In the genomic region with DNA sequence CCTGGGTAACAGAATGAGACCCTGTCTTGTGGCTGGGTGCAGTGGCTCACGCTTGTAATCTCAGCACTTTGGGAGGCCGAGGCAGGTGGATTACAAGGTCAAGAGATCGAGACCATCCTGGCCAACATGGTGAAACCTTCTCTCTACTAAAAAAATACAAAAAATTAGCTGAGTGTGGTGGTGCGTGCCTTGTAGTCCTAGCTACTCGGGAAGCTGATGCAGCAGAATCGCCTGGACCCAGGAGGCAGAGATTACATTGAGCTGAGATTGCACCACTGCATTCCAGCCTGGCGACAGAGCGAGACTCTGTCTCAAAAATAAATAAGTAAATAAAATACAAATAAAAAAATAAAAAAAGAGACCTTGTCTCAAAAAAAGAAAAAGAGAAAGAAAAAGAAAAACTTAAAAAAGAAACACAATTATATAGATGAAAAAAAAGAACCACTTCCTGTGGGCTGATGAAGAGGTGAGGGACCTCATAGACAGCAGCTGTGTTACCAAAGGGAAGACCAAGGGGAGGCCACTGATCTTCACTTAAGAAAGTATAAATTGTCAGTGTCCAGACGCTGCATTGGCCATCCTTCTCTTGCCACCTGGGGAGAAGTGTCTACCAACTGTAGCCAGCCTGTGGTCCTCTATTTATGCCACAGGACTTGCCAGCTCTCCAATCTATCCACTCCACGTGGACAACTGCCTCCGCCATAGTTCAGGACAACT, we compare ENCODE assay signal across 20 cellular contexts. TPM values are rescaled to one million over a fixed set of nuclear protein-coding genes. Genes with fewer than 3 reads are reported as not detected.
DNase-seq lines count a peak whose midpoint lies in the region; FAIRE-seq and TF ChIP-seq lines count a peak whose summit lies in the region.
"Had no signal": no experiment of that assay in that cellular context is flagged by ENCODE, and none has a peak within 500 bp of the region (broad histone marks: within the 10 kb centered on the region; RNA-seq: fewer than 3 reads in every experiment).

No MANE protein-coding gene starts in this region.

- H3K9ac ChIP-seq in kidney (ENCODE audit: low read length in 2 of 2) = no peak overlapping the region

- FAIRE-seq in kidney (lab: Jason Lieb, UNC) = no peak
- FAIRE-seq: A549, D721Med, GM12892 had no signal

- H3K27ac Mint-ChIP-seq in activated naive CD4-positive, alpha-beta T cell treated with anti-CD3 and anti-CD28 coated beads, Interleukin-2, amount 10 ng/mL, durations not matched to agents 7 days and 5 days = no peak overlapping the region
- H3K27ac Mint-ChIP-seq in activated naive CD4-positive, alpha-beta T cell treated with anti-CD3 and anti-CD28 coated beads for 36 hours = no peak overlapping the region
- H3K27ac Mint-ChIP-seq in activated T-helper 2 cell treated with anti-CD3 and anti-CD28 coated beads, Interferon-gamma antibody, Interleukin-2, Interleukin-4, amounts not matched to agents 10 μg/mL and 5 μg/mL and 100 μg/mL, durations not matched to agents 14 hours and 24 hours and 36 hours = no peak overlapping the region
- no peak overlapping the region for H3K27ac Mint-ChIP-seq in type B pancreatic cell
- H3K27ac Mint-ChIP-seq: CD8-positive, alpha-beta T cell; H9 had no signal

- H3K27me3 Mint-ChIP-seq in activated naive CD4-positive, alpha-beta T cell treated with anti-CD3 and anti-CD28 coated beads, Interleukin-2, amount 10 ng/mL, durations not matched to agents 7 days and 5 days = peaks cover 8% of the 10 kb centered on the region
- H3K27me3 Mint-ChIP-seq in activated naive CD4-positive, alpha-beta T cell treated with anti-CD3 and anti-CD28 coated beads for 36 hours (ENCODE audit: low read depth) = no peaks in the 10 kb centered on the region
- peaks cover 4% of the 10 kb centered on the region for H3K27me3 Mint-ChIP-seq in activated T-helper 2 cell treated with anti-CD3 and anti-CD28 coated beads, Interferon-gamma antibody, Interleukin-2, Interleukin-4, amounts not matched to agents 10 μg/mL and 5 μg/mL and 100 μg/mL, durations not matched to agents 14 hours and 24 hours and 36 hours (ENCODE audit: low read depth)
- no peaks in the 10 kb centered on the region for H3K27me3 Mint-ChIP-seq in type B pancreatic cell

- H3K9me3 Mint-ChIP-seq in activated naive CD4-positive, alpha-beta T cell treated with anti-CD3 and anti-CD28 coated beads, Interleukin-2, amount 10 ng/mL, durations not matched to agents 7 days and 5 days = no peaks in the 10 kb centered on the region
- H3K9me3 Mint-ChIP-seq in activated naive CD4-positive, alpha-beta T cell treated with anti-CD3 and anti-CD28 coated beads for 36 hours = no peaks in the 10 kb centered on the region
- no peaks in the 10 kb centered on the region for H3K9me3 Mint-ChIP-seq in activated T-helper 2 cell treated with anti-CD3 and anti-CD28 coated beads, Interferon-gamma antibody, Interleukin-2, Interleukin-4, amounts not matched to agents 10 μg/mL and 5 μg/mL and 100 μg/mL, durations not matched to agents 14 hours and 24 hours and 36 hours
- no peaks in the 10 kb centered on the region for H3K9me3 Mint-ChIP-seq in type B pancreatic cell
- H3K9me3 Mint-ChIP-seq: CD8-positive, alpha-beta T cell had no signal

- peak; percentile 23 for DNase-seq in activated naive CD4-positive, alpha-beta T cell treated with anti-CD3 and anti-CD28 coated beads, Interleukin-2, amount 10 ng/mL, durations not matched to agents 7 days and 5 days
- DNase-seq in activated naive CD4-positive, alpha-beta T cell treated with anti-CD3 and anti-CD28 coated beads for 36 hours = no peak
- DNase-seq in activated T-helper 2 cell treated with anti-CD3 and anti-CD28 coated beads, Interferon-gamma antibody, Interleukin-2, Interleukin-4, amounts not matched to agents 10 μg/mL and 5 μg/mL and 100 μg/mL, durations not matched to agents 14 hours and 24 hours and 36 hours (ENCODE audit: low spot score) = no peak
- DNase-seq in kidney (peak; percentile 16), glomerular visceral epithelial cell (ENCODE audit: extremely low spot score) (no peak), CD1c-positive myeloid dendritic cell (ENCODE audit: extremely low spot score) (no peak), type B pancreatic cell (ENCODE audit: extremely low spot score, unreplicated experiment) (no peak)
- DNase-seq: BE2C; CD8-positive, alpha-beta T cell; COR-L47; DMS153; DMS79 treated with DMSO at 0.1 percent for 48 hours; GDM1; GOT3; H9 had no signal

- peaks cover 27% of the 10 kb centered on the region for H3K4me1 Mint-ChIP-seq in activated naive CD4-positive, alpha-beta T cell treated with anti-CD3 and anti-CD28 coated beads, Interleukin-2, amount 10 ng/mL, durations not matched to agents 7 days and 5 days
- peaks cover 16% of the 10 kb centered on the region for H3K4me1 Mint-ChIP-seq in activated naive CD4-positive, alpha-beta T cell treated with anti-CD3 and anti-CD28 coated beads for 36 hours (ENCODE audit: low read depth)
- H3K4me1 Mint-ChIP-seq in activated T-helper 2 cell treated with anti-CD3 and anti-CD28 coated beads, Interferon-gamma antibody, Interleukin-2, Interleukin-4, amounts not matched to agents 10 μg/mL and 5 μg/mL and 100 μg/mL, durations not matched to agents 14 hours and 24 hours and 36 hours (ENCODE audit: low read depth) = peaks cover 22% of the 10 kb centered on the region
- no peaks in the 10 kb centered on the region for H3K4me1 Mint-ChIP-seq in type B pancreatic cell (ENCODE audit: unreplicated experiment)

- no peak for TF ChIP-seq CTCF in kidney (IDR thresholded peaks at IDR 0.05; ENCODE audit: borderline replicate concordance, extremely low read depth, insufficient read depth)
- no peak for TF ChIP-seq CTCF in type B pancreatic cell (conservative IDR thresholded peaks at IDR 0.05)

- no peak overlapping the region for H3K4me3 ChIP-seq in kidney (ENCODE audit: low read length in 2 of 2)
- H3K4me3 ChIP-seq: A549 had no signal

- no peaks in the 10 kb centered on the region for H3K36me3 ChIP-seq in KOPT-K1 (ENCODE audit: insufficient read depth, low read length)
- no peaks in the 10 kb centered on the region for H3K36me3 ChIP-seq in kidney (ENCODE audit: control insufficient read depth in 1 of 2, insufficient read depth in 2 of 2, low read length in 2 of 2)
- H3K36me3 ChIP-seq: BE2C had no signal

- intact Hi-C loops in activated naive CD4-positive, alpha-beta T cell treated with anti-CD3 and anti-CD28 coated beads for 36 hours (cut with micrococcal nuclease) = no loop called here
- intact Hi-C loops in activated T-helper 2 cell treated with anti-CD3 and anti-CD28 coated beads, Interferon-gamma antibody, Interleukin-2, Interleukin-4, amounts not matched to agents 10 μg/mL and 5 μg/mL and 100 μg/mL, durations not matched to agents 14 hours and 24 hours and 36 hours (cut with micrococcal nuclease) = no loop called here
- intact Hi-C loops in kidney (cut with DNase I) = no loop called here

- no peaks in the 10 kb centered on the region for H3K36me3 Mint-ChIP-seq in activated naive CD4-positive, alpha-beta T cell treated with anti-CD3 and anti-CD28 coated beads, Interleukin-2, amount 10 ng/mL, durations not matched to agents 7 days and 5 days
- no peaks in the 10 kb centered on the region for H3K36me3 Mint-ChIP-seq in activated naive CD4-positive, alpha-beta T cell treated with anti-CD3 and anti-CD28 coated beads for 36 hours (ENCODE audit: low read depth)
- H3K36me3 Mint-ChIP-seq in activated T-helper 2 cell treated with anti-CD3 and anti-CD28 coated beads, Interferon-gamma antibody, Interleukin-2, Interleukin-4, amounts not matched to agents 10 μg/mL and 5 μg/mL and 100 μg/mL, durations not matched to agents 14 hours and 24 hours and 36 hours (ENCODE audit: low read depth) = no peaks in the 10 kb centered on the region
- no peaks in the 10 kb centered on the region for H3K36me3 Mint-ChIP-seq in type B pancreatic cell
- H3K36me3 Mint-ChIP-seq: CD8-positive, alpha-beta T cell had no signal

- peak overlapping the region; percentile 31 for H3K27ac ChIP-seq in KOPT-K1 (ENCODE audit: low read depth, low read length, poor library complexity, severe bottlenecking)
- H3K27ac ChIP-seq in kidney (ENCODE audit: low read depth in 2 of 2, low read length in 2 of 2) = no peak overlapping the region
- H3K27ac ChIP-seq: A549, C4-2B had no signal

- H3K4me3 Mint-ChIP-seq in activated naive CD4-positive, alpha-beta T cell treated with anti-CD3 and anti-CD28 coated beads, Interleukin-2, amount 10 ng/mL, durations not matched to agents 7 days and 5 days = no peak overlapping the region
- no peak overlapping the region for H3K4me3 Mint-ChIP-seq in activated naive CD4-positive, alpha-beta T cell treated with anti-CD3 and anti-CD28 coated beads for 36 hours
- H3K4me3 Mint-ChIP-seq in activated T-helper 2 cell treated with anti-CD3 and anti-CD28 coated beads, Interferon-gamma antibody, Interleukin-2, Interleukin-4, amounts not matched to agents 10 μg/mL and 5 μg/mL and 100 μg/mL, durations not matched to agents 14 hours and 24 hours and 36 hours (ENCODE audit: low read depth) = peak overlapping the region; percentile 5
- H3K4me3 Mint-ChIP-seq in type B pancreatic cell = no peak overlapping the region
- H3K4me3 Mint-ChIP-seq: CD8-positive, alpha-beta T cell; H9 had no signal

- no peaks in the 10 kb centered on the region for H3K4me1 ChIP-seq in kidney (ENCODE audit: control insufficient read depth in 1 of 2, insufficient read depth in 1 of 2, low read depth in 1 of 2, low read length in 2 of 2)
- H3K4me1 ChIP-seq: BE2C had no signal

- CTCF ChIA-PET in activated naive CD4-positive, alpha-beta T cell treated with anti-CD3 and anti-CD28 coated beads, Interleukin-2, amount 10 ng/mL, durations not matched to agents 7 days and 5 days (lab: Charles Lee) = interaction anchor here (0.7 kb wide), 1 partner anchor 14 kb away, joined by 3 read pairs; no protein-coding TSS in a partner anchor
- CTCF ChIA-PET in activated naive CD4-positive, alpha-beta T cell treated with anti-CD3 and anti-CD28 coated beads for 36 hours (lab: Charles Lee) = interaction anchor here (0.6 to 0.7 kb wide), 2 partner anchors 136 to 613 kb away, joined by 3 read pairs; no protein-coding TSS in a partner anchor

- H3K9me3 ChIP-seq in KOPT-K1 (ENCODE audit: insufficient read depth, low read length, poor library complexity, severe bottlenecking) = no peaks in the 10 kb centered on the region
- H3K9me3 ChIP-seq in kidney (ENCODE audit: control insufficient read depth in 1 of 2, low read length in 2 of 2) = no peaks in the 10 kb centered on the region
- H3K9me3 ChIP-seq: A549, BE2C had no signal

RNA-seq across cellular contexts. Expression of gene SMG1, which starts 24.4 kb away (rescaled TPM):
- 100 to 1,000 TPM in 1 of 2 experiments, 10 to 100 TPM in 1; 96.7 to 106 TPM for total RNA-seq in activated naive CD4-positive, alpha-beta T cell treated with anti-CD3 and anti-CD28 coated beads for 36 hours
- total RNA-seq in activated T-helper 2 cell treated with anti-CD3 and anti-CD28 coated beads, Interferon-gamma antibody, Interleukin-2, Interleukin-4, amounts not matched to agents 10 μg/mL and 5 μg/mL and 100 μg/mL, durations not matched to agents 14 hours and 24 hours and 36 hours = 128 and 137 TPM in 2 replicates
- total RNA-seq in kidney = 94.4 TPM
- polyA plus RNA-seq in kidney (ENCODE audit: insufficient read depth, low read depth, low replicate concordance) = 4.9 TPM
- 77.0 and 80.5 TPM in 2 replicates for total RNA-seq in type B pancreatic cell (ENCODE audit: low replicate concordance)

RNA-seq across cellular contexts. Expression of gene TMC7, which starts 33.1 kb away (rescaled TPM):
- total RNA-seq in activated naive CD4-positive, alpha-beta T cell treated with anti-CD3 and anti-CD28 coated beads for 36 hours = not detected
- not detected in 2 replicates for total RNA-seq in activated T-helper 2 cell treated with anti-CD3 and anti-CD28 coated beads, Interferon-gamma antibody, Interleukin-2, Interleukin-4, amounts not matched to agents 10 μg/mL and 5 μg/mL and 100 μg/mL, durations not matched to agents 14 hours and 24 hours and 36 hours
- total RNA-seq in kidney (1.2 TPM), type B pancreatic cell (ENCODE audit: low replicate concordance) (1.4 and 2.6 TPM in 2 replicates)
- polyA plus RNA-seq in kidney (ENCODE audit: insufficient read depth, low read depth, low replicate concordance) = 0.30 TPM
- total RNA-seq: CD8-positive, alpha-beta T cell had no signal

Comparison
In these comparisons a context has a peak if more than half of its experiments do, and no peak if none do; other contexts are left out.
1. DNase-seq: peak in activated naive CD4-positive, alpha-beta T cell treated with anti-CD3 and anti-CD28 coated beads, Interleukin-2, amount 10 ng/mL, durations not matched to agents 7 days and 5 days (single experiment) and kidney (single experiment); none in activated naive CD4-positive, alpha-beta T cell treated with anti-CD3 and anti-CD28 coated beads for 36 hours (single experiment), activated T-helper 2 cell treated with anti-CD3 and anti-CD28 coated beads, Interferon-gamma antibody, Interleukin-2, Interleukin-4, amounts not matched to agents 10 μg/mL and 5 μg/mL and 100 μg/mL, durations not matched to agents 14 hours and 24 hours and 36 hours (single experiment), glomerular visceral epithelial cell (single experiment), CD1c-positive myeloid dendritic cell (single experiment) and type B pancreatic cell (single experiment).